14 cellular contexts compared by ENCODE assay signal in genomic region chr1:76124196-76124595, GRCh38. TPM values are rescaled to one million over a fixed set of nuclear protein-coding genes. Genes with fewer than 3 reads are reported as not detected.
"Had no signal": no experiment of that assay in that cellular context is flagged by ENCODE, and none has a peak within 500 bp of the region (broad histone marks: within the 10 kb centered on the region; RNA-seq: fewer than 3 reads in every experiment).

No MANE protein-coding gene starts in this region.

- H3K4me3 ChIP-seq: esophagus squamous epithelium, left lung, psoas muscle, testis had no signal

- H3K27ac ChIP-seq: esophagus squamous epithelium, left lung, psoas muscle, testis had no signal

- H3K4me1 ChIP-seq: esophagus squamous epithelium, testis had no signal

- H3K36me3 ChIP-seq: esophagus squamous epithelium, left lung had no signal

- DNase-seq: activated CD4-positive, alpha-beta T cell treated with anti-CD3 and anti-CD28 coated beads, Interleukin-2, amount 50 U/mL, for 4 hours; activated CD4-positive, CD25-positive, alpha-beta regulatory T cell treated with anti-CD3 and anti-CD28 coated beads, Interleukin-2, amount 50 U/mL, for 72 hours; activated effector memory CD4-positive, alpha-beta T cell treated with anti-CD3 and anti-CD28 coated beads, Interleukin-2, amount 50 U/mL, for 16 hours; activated T-cell treated with anti-CD3 and anti-CD28 coated beads, Interleukin-2, amount 50 U/mL, for 1 hour; anterior cingulate cortex; esophagus squamous epithelium; foreskin fibroblast; left lung; nephron progenitor cell; psoas muscle; stimulated activated CD4-positive, alpha-beta T cell treated with anti-CD3 and anti-CD28 coated beads, Interleukin-4, amount 100 ng/mL, for 1 hour; stimulated activated CD8-positive, alpha-beta memory T cell treated with anti-CD3 and anti-CD28 coated beads, Interleukin-4, amount 100 ng/mL, for 48 hours; testis had no signal

- ATAC-seq: left lung, psoas muscle had no signal

- H3K27me3 ChIP-seq: esophagus squamous epithelium, left lung, testis had no signal

- H3K9me3 ChIP-seq: esophagus squamous epithelium, left lung, psoas muscle, testis had no signal

RNA-seq across cellular contexts. Expression of gene ST6GALNAC3, which starts 49.6 kb away (rescaled TPM):
- total RNA-seq: osteoblast had no signal
